1 cellular context compared by ENCODE assay signal in the genomic region with DNA sequence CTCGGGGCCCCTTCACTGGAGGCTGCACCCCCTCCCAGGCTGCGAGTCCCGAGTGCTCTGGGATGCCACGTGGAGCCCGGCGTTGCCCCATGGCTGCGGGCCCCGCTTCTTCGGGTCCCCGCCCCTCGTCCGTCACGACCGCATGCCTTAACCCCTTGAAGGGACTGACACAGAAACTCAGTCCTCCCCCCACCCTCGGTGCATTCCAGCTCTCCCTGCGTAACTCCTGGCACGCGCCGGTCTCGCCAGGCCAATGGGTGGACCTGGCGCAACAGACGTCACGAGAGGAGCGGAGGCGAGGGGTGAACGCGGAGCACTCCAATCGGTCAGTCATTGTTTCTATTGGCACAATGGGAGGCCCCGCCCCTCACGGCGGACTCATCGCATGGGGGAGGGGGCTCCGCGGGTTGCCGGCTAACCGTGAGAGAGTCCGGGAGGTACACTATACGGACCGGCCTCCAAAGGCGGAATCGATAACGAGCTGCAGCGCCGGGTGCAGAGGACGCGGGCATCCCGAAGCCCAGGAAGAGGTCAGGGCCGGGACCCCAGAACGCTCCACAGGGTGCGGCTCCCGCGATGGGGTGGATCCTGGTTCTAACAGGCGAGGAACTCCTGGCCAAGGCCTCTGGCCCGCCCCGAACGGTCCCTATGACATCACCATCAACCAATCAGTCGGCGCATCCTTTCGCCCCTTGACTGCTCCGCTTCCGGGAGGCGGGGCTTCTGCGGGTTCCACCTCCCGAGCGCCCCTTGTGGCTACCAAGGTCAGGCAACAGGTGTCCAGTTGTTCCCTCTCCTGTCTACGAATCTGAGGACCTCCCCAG.
A peak's percentile ranks its signal among the peaks of the same experiment; 100 is the strongest.
TF ChIP-seq lines count a peak whose summit lies in the region.

No MANE protein-coding gene starts in this region.

TF ChIP-seq in WTC11, 78 proteins besides CTCF, POLR2A, EP300 and RAD21 (continued from another document):
- TF ChIP-seq TCF7 (CRISPR knock-in tag; IDR thresholded peaks at IDR 0.05; ENCODE audit: low read depth): peak; percentile 84; the same call in 1 of the 2 replicates
- TF ChIP-seq USF2 (CRISPR knock-in tag; IDR thresholded peaks at IDR 0.05): peak; percentile 73
- TF ChIP-seq CREB1 (CRISPR knock-in tag; IDR thresholded peaks at IDR 0.05): peak; percentile 15; the same call in 1 of the 2 replicates
- 0 out of 2 replicates have a peak, but pooled peaks have one; percentile 17 for TF ChIP-seq ZNF423 (CRISPR knock-in tag; IDR thresholded peaks at IDR 0.05)
- TF ChIP-seq NFYB (CRISPR knock-in tag; conservative IDR thresholded peaks at IDR 0.05; ENCODE audit: low read depth): peak; percentile 77
- peak; percentile 98 for TF ChIP-seq FOXP1 (CRISPR knock-in tag; IDR thresholded peaks at IDR 0.05; ENCODE audit: borderline replicate concordance)
- TF ChIP-seq RORB (CRISPR knock-in tag; IDR thresholded peaks at IDR 0.05): no peak
- no peak for TF ChIP-seq JAZF1 (CRISPR knock-in tag; IDR thresholded peaks at IDR 0.05)
- TF ChIP-seq CBFB (CRISPR knock-in tag; IDR thresholded peaks at IDR 0.05; ENCODE audit: low read depth): peak; percentile 52; the same call in 1 of the 2 replicates
- peak; percentile 83 for TF ChIP-seq HMGXB4 (CRISPR knock-in tag; IDR thresholded peaks at IDR 0.05)
- TF ChIP-seq MXD4 (CRISPR knock-in tag; IDR thresholded peaks at IDR 0.05; ENCODE audit: borderline replicate concordance): no peak
- TF ChIP-seq, protein P1, sequence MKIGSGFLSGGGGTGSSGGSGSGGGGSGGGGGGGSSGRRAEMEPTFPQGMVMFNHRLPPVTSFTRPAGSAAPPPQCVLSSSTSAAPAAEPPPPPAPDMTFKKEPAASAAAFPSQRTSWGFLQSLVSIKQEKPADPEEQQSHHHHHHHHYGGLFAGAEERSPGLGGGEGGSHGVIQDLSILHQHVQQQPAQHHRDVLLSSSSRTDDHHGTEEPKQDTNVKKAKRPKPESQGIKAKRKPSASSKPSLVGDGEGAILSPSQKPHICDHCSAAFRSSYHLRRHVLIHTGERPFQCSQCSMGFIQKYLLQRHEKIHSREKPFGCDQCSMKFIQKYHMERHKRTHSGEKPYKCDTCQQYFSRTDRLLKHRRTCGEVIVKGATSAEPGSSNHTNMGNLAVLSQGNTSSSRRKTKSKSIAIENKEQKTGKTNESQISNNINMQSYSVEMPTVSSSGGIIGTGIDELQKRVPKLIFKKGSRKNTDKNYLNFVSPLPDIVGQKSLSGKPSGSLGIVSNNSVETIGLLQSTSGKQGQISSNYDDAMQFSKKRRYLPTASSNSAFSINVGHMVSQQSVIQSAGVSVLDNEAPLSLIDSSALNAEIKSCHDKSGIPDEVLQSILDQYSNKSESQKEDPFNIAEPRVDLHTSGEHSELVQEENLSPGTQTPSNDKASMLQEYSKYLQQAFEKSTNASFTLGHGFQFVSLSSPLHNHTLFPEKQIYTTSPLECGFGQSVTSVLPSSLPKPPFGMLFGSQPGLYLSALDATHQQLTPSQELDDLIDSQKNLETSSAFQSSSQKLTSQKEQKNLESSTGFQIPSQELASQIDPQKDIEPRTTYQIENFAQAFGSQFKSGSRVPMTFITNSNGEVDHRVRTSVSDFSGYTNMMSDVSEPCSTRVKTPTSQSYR (CRISPR knock-in tag; IDR thresholded peaks at IDR 0.05): peak; percentile 86
- TF ChIP-seq EMX1 (CRISPR knock-in tag; IDR thresholded peaks at IDR 0.05): 0 out of 2 replicates have a peak, but pooled peaks have one; percentile 73
- TF ChIP-seq, protein P2, sequence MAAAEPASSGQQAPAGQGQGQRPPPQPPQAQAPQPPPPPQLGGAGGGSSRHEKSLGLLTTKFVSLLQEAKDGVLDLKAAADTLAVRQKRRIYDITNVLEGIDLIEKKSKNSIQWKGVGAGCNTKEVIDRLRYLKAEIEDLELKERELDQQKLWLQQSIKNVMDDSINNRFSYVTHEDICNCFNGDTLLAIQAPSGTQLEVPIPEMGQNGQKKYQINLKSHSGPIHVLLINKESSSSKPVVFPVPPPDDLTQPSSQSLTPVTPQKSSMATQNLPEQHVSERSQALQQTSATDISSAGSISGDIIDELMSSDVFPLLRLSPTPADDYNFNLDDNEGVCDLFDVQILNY (CRISPR knock-in tag; IDR thresholded peaks at IDR 0.05): peak; percentile 85
- TF ChIP-seq E2F4 (CRISPR knock-in tag; IDR thresholded peaks at IDR 0.05; ENCODE audit: borderline replicate concordance, low read depth): 0 out of 2 replicates have a peak, but pooled peaks have one; percentile 65
- peak; percentile 80 for TF ChIP-seq USF1 (CRISPR knock-in tag; IDR thresholded peaks at IDR 0.05)
- peak; percentile 86 for TF ChIP-seq SP1 (CRISPR knock-in tag; conservative IDR thresholded peaks at IDR 0.05)
- peak; percentile 83; the same call in 1 of the 2 replicates for TF ChIP-seq ZNF138 (CRISPR knock-in tag; conservative IDR thresholded peaks at IDR 0.05)
TF ChIP-seq in WTC11: peak in this region for 44.
